In genomic region chr22:35505394-35506258, GRCh38 we compare ENCODE assay signal across 23 cellular contexts. TPM values are rescaled to one million over a fixed set of nuclear protein-coding genes. Genes with fewer than 3 reads are reported as not detected.
DNase-seq lines count a peak whose midpoint lies in the region; ATAC-seq, FAIRE-seq and TF ChIP-seq lines count a peak whose summit lies in the region.
"Had no signal": no experiment of that assay in that cellular context is flagged by ENCODE, and none has a peak within 500 bp of the region (broad histone marks: within the 10 kb centered on the region; RNA-seq: fewer than 3 reads in every experiment).

No MANE protein-coding gene starts in this region.

- no TSS peak for BruUV-seq in GM12878 (replicated peaks; lab: Mats Ljungman, UMichigan)

- in situ Hi-C loops in GM12878 (cut with MboI): no loop called here

- RAD21 ChIA-PET in GM12878 (lab: Charles Lee; ENCODE audit: unreplicated experiment): no interaction called here

- no peak for TF ChIP-seq CTCF in GM12878 (IDR thresholded peaks at IDR 0.05 in 2 of 3, conservative IDR thresholded peaks at IDR 0.05 in 1 of 3; ENCODE audit: control insufficient read depth in 2 of 3, extremely low read depth in 1 of 3, insufficient read depth in 1 of 3, low read depth in 3 of 3, low read length in 3 of 3)

- no peak for TF ChIP-seq RAD21 in GM12878 (IDR thresholded peaks at IDR 0.05; ENCODE audit: insufficient read depth, low read depth, low read length)

- H3K27me3 ChIP-seq in GM12878 (replicated peaks in 1 of 2; ENCODE audit: control insufficient read depth in 2 of 2, insufficient read depth in 2 of 2, low read length in 1 of 2): no peaks in the 10 kb centered on the region
- no peaks in the 10 kb centered on the region for H3K27me3 ChIP-seq in H7 (ENCODE audit: control insufficient read depth, insufficient read depth, low read length)

- DNase-seq in NOMO-1 treated with DMSO at 0.1 percent for 48 hours (lab: John Stamatoyannopoulos, UW; ENCODE audit: unreplicated experiment) (peak; percentile 53), NOMO-1 treated with dmso at 0.1 percent for 144 hours (lab: John Stamatoyannopoulos, UW; ENCODE audit: unreplicated experiment) (no peak), GM12878 (ENCODE audit: low read depth, low spot score) (no peak), H7 (no peak)
- no peak for DNase-seq in activated CD4-positive, CD25-positive, alpha-beta regulatory T cell (lab: John Stamatoyannopoulos, UW)
- DNase-seq: 8988T; CD8-positive, alpha-beta memory T cell; DMS79; H9; MV-4-11; NCI-H1417; NCI-H187 treated with DMSO at 0.1 percent for 48 hours; NCI-H82; RPMI8226; SIG-M5 had no signal

- H3K4me1 ChIP-seq in GM12878 (ENCODE audit: control insufficient read depth, insufficient read depth, low read length): peaks cover 14% of the 10 kb centered on the region

- H3K4me3 ChIP-seq in GM12878 (0 out of 2 replicates have a peak overlapping the region, but pooled peaks have one; percentile 18), H7 (ENCODE audit: insufficient read depth, low read depth, low read length) (no peak overlapping the region)

- POLR2A ChIA-PET in GM12878 (lab: Charles Lee): no interaction called here

- peaks cover 26% of the 10 kb centered on the region for H3K27me3 Mint-ChIP-seq in stimulated activated memory B cell treated with anti-CD40 and anti-IgM and Interleukin-4, amounts not matched to agents 10 μg/mL and 1 μg/mL and 100 μg/mL, for 72 hours

- ATAC-seq in HG03439 (IDR thresholded peaks at IDR 0.05; ENCODE audit: unreplicated experiment): peak; percentile 56
- ATAC-seq in GM12878: peak; percentile 77
- peak; percentile 68 for ATAC-seq in stimulated activated memory B cell treated with anti-CD40 and anti-IgM and Interleukin-4, amounts not matched to agents 10 μg/mL and 1 μg/mL and 100 μg/mL, for 72 hours
- ATAC-seq in GM19324 (IDR thresholded peaks at IDR 0.05; ENCODE audit: low FRiP score, unreplicated experiment): no peak

- CTCF ChIA-PET in GM12878 (lab: Yijun Ruan, JAX): no interaction called here

- peak; percentile 65 for FAIRE-seq in GM12878 (lab: Jason Lieb, UNC)
- FAIRE-seq: D721Med had no signal

- intact Hi-C loops in GM12878 (cut with micrococcal nuclease; ENCODE audit: unreplicated experiment): no loop called here

- peaks cover 3% of the 10 kb centered on the region for H3K9me3 Mint-ChIP-seq in stimulated activated memory B cell treated with anti-CD40 and anti-IgM and Interleukin-4, amounts not matched to agents 10 μg/mL and 1 μg/mL and 100 μg/mL, for 72 hours
- H3K9me3 Mint-ChIP-seq: CD8-positive, alpha-beta memory T cell; H9; IgD-negative memory B cell had no signal

- H3K9me3 ChIP-seq in GM12878 (replicated peaks; ENCODE audit: control insufficient read depth, insufficient read depth, low read length): no peaks in the 10 kb centered on the region

- H3K4me1 Mint-ChIP-seq in stimulated activated memory B cell treated with anti-CD40 and anti-IgM and Interleukin-4, amounts not matched to agents 10 μg/mL and 1 μg/mL and 100 μg/mL, for 72 hours: no peaks in the 10 kb centered on the region
- H3K4me1 Mint-ChIP-seq: CD8-positive, alpha-beta memory T cell had no signal

- H3K36me3 Mint-ChIP-seq in stimulated activated memory B cell treated with anti-CD40 and anti-IgM and Interleukin-4, amounts not matched to agents 10 μg/mL and 1 μg/mL and 100 μg/mL, for 72 hours: no peaks in the 10 kb centered on the region
- H3K36me3 Mint-ChIP-seq: CD8-positive, alpha-beta memory T cell had no signal

- WGBS in GM12878 (ENCODE audit: insufficient coverage, insufficient replicate concordance, low lambda C conversion rate, missing lambda C conversion rate): under 1% methylated on average over 7 of the region's 7 CpGs

- peak overlapping the region; percentile 38; the same call in 1 of the 2 replicates for H3K4me2 ChIP-seq in GM12878 (ENCODE audit: control insufficient read depth, insufficient read depth)

- no peaks in the 10 kb centered on the region for H4K20me1 ChIP-seq in GM12878 (ENCODE audit: control insufficient read depth, insufficient read depth)

- H3K36me3 ChIP-seq in GM12878 (ENCODE audit: control insufficient read depth in 2 of 2, insufficient read depth in 2 of 2, low read length in 1 of 2) (no peaks in the 10 kb centered on the region), H7 (replicated peaks; ENCODE audit: control insufficient read depth, insufficient read depth, low read length) (no peaks in the 10 kb centered on the region)

- H2AFZ ChIP-seq in GM12878 (ENCODE audit: control insufficient read depth, low read depth, low read length): no peak overlapping the region; the same call in 1 of the 2 replicates

- TF ChIP-seq EP300 in GM12878 (IDR thresholded peaks at IDR 0.05; ENCODE audit: borderline replicate concordance in 1 of 2, control insufficient read depth in 1 of 2, low read depth in 2 of 2, low read length in 2 of 2): no peak

- H3K9ac ChIP-seq in GM12878 (ENCODE audit: control insufficient read depth, insufficient read depth, low read length): no peak overlapping the region

- no peak overlapping the region for H3K27ac Mint-ChIP-seq in stimulated activated memory B cell treated with anti-CD40 and anti-IgM and Interleukin-4, amounts not matched to agents 10 μg/mL and 1 μg/mL and 100 μg/mL, for 72 hours
- H3K27ac Mint-ChIP-seq: CD8-positive, alpha-beta memory T cell; IgD-negative memory B cell had no signal

- no peaks in the 10 kb centered on the region for H3K79me2 ChIP-seq in GM12878 (ENCODE audit: control insufficient read depth, insufficient read depth, low read length)

- SMC1A ChIA-PET in GM12878 (lab: Charles Lee; ENCODE audit: uncharacterized antibody, unreplicated experiment): no interaction called here

- no peak overlapping the region for H3K4me3 Mint-ChIP-seq in stimulated activated memory B cell treated with anti-CD40 and anti-IgM and Interleukin-4, amounts not matched to agents 10 μg/mL and 1 μg/mL and 100 μg/mL, for 72 hours
- H3K4me3 Mint-ChIP-seq: CD8-positive, alpha-beta memory T cell; H9; IgD-negative memory B cell had no signal

- no peak overlapping the region for H3K27ac ChIP-seq in GM12878 (ENCODE audit: control insufficient read depth, insufficient read depth)

- TF ChIP-seq POLR2A in GM12878 (IDR thresholded peaks at IDR 0.05; ENCODE audit: low read depth, low read length): no peak

TF ChIP-seq in GM12878, 131 proteins besides CTCF, POLR2A, EP300 and RAD21 (continues in another document):
- no peak for TF ChIP-seq HDGF (IDR thresholded peaks at IDR 0.05)
- no peak for TF ChIP-seq EZH2 (IDR thresholded peaks at IDR 0.05; ENCODE audit: borderline replicate concordance, control insufficient read depth, low read depth, low read length)
- TF ChIP-seq MXI1 (IDR thresholded peaks at IDR 0.05; ENCODE audit: low read depth, low read length): no peak
- TF ChIP-seq ZNF24 (IDR thresholded peaks at IDR 0.05): no peak
- 0 out of 2 replicates have a peak, but pooled peaks have one; percentile 38 for TF ChIP-seq YY1 (IDR thresholded peaks at IDR 0.05; ENCODE audit: low read depth, low read length)
- no peak for TF ChIP-seq JUNB (IDR thresholded peaks at IDR 0.05)
- TF ChIP-seq STAT1 (conservative IDR thresholded peaks at IDR 0.05): no peak
- TF ChIP-seq RUNX3 (IDR thresholded peaks at IDR 0.05; ENCODE audit: low read length): peak; percentile 20; the same call in 1 of the 2 replicates
- TF ChIP-seq SUPT20H (IDR thresholded peaks at IDR 0.05; ENCODE audit: borderline replicate concordance, control insufficient read depth, low read depth, low read length): no peak
- no peak for TF ChIP-seq SP1 (IDR thresholded peaks at IDR 0.05; ENCODE audit: low read depth, low read length)
- TF ChIP-seq CHD4 (IDR thresholded peaks at IDR 0.05): no peak
- TF ChIP-seq SPI1 (IDR thresholded peaks at IDR 0.05; ENCODE audit: borderline replicate concordance, insufficient read depth, low read depth, low read length): peak; percentile 56; the same call in 1 of the 2 replicates
- peak; percentile 98; the same call in 2 of the 3 replicates for TF ChIP-seq POU2F2 (IDR thresholded peaks at IDR 0.05; ENCODE audit: borderline replicate concordance, low read depth, low read length)

RNA-seq across cellular contexts. Expression of gene RASD2, which starts 35.0 kb away (rescaled TPM):
- not detected in 2 replicates for total RNA-seq in GM12878 (2013; cell fraction: nucleolus; rRNA removed)
- total RNA-seq in GM12878 (2014; rRNA removed): not detected in 2 replicates
- not detected in 2 replicates for total RNA-seq in GM12878 (2014; rRNA removed; fragmentation: Illumina TruSeq; extraction: Trizol)
- total RNA-seq in GM12878 (2021): not detected in 2 replicates
- polyA plus RNA-seq in GM12878 (2011; ENCODE audit: low read depth): not detected
- 0.03 TPM in 1 of 2 replicates, not detected in the other for polyA plus RNA-seq in GM12878 (2011; rRNA removed)
- not detected in 2 replicates for polyA plus RNA-seq in GM12878 (2011; cell fraction: cytosol; rRNA removed)
- polyA plus RNA-seq in GM12878 (2011; cell fraction: nucleus; rRNA removed): 0.03 TPM in 2 replicates
- 0.04 TPM in 1 of 2 replicates, not detected in the other for polyA plus RNA-seq in GM12878 (2012)
- polyA plus RNA-seq in GM12878 (2014; fragmentation: Illumina TruSeq; extraction: Trizol): not detected in 2 replicates
- not detected for polyA plus RNA-seq in GM12878 (2014; fragmentation: Nextera tagmentation; extraction: Ambion mirVana)
- not detected in 2 replicates for polyA plus RNA-seq in GM12878 (2014; rRNA removed)
- not detected for polyA plus RNA-seq in GM12878 (2016; fragmentation: Nextera tagmentation; extraction: Ambion mirVana)
- not detected in 2 replicates for polyA minus RNA-seq in GM12878 (2011; rRNA and poly(A)+ RNA removed)
- not detected in 2 replicates for polyA minus RNA-seq in GM12878 (2011; cell fraction: cytosol; rRNA and poly(A)+ RNA removed)
- not detected in 2 replicates for polyA minus RNA-seq in GM12878 (2011; cell fraction: nucleus; rRNA and poly(A)+ RNA removed)
- 0.76 and 1.3 TPM in 2 replicates for total RNA-seq in H7 (2014; rRNA removed; shearing (Covaris generic))
- total RNA-seq: G401; HT-29; T-helper 1 cell treated with Interleukin-12 subunit alpha and Interleukin-12 subunit beta and Interleukin-4 antibody, amounts not matched to agents 30 ng/mL and 1 ng/mL, for 36 hours had no signal
- polyA plus RNA-seq: CD8-positive, alpha-beta memory T cell; IgD-negative memory B cell had no signal
